Comparison of ENCODE assay signal across 11 cellular contexts in the genomic region with DNA sequence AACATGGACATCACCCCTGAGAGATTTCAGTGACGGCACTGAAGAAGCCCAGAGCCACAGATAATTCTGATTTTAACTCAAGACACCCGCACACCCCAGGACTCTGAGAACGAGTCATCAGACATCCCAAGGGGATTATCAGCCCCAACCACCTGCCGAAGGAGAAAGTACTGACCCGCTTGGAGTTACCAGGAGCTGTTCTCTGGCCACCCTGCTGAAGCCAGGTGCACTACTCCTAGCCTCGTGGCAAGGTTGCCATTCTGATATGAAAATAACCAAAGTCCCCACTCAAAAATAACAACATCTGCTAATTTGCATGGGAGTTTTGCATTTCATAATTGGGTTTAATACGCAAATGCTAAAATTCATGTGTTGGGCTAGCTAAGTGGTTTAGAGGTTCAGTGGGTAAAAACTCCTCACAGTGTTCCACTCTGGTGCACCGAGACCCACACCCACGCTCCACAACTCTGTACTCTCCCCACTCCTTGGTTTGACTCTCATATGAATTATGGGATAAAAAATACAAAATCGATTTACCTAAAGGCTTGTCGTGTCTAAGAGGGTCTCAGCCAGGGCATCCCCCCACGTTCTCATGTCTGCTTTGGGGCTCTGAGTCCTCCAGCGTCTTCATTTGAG.
DNase-seq lines count a peak whose midpoint lies in the region; ATAC-seq, FAIRE-seq and TF ChIP-seq lines count a peak whose summit lies in the region.
"Had no signal": no experiment of that assay in that cellular context is flagged by ENCODE, and none has a peak within 500 bp of the region (broad histone marks: within the 10 kb centered on the region; RNA-seq: fewer than 3 reads in every experiment).

No MANE protein-coding gene starts in this region.

- H3K4me3 Mint-ChIP-seq in brain: no peak overlapping the region
- H3K4me3 Mint-ChIP-seq: CD4-positive, CD25-positive, alpha-beta regulatory T cell had no signal

- H3K4me1 Mint-ChIP-seq in brain: peaks cover 16% of the 10 kb centered on the region

- no peak for FAIRE-seq in GM12891 (lab: Jason Lieb, UNC)

- peaks cover 23% of the 10 kb centered on the region for H3K36me3 Mint-ChIP-seq in brain

- H3K27ac Mint-ChIP-seq in brain: peak overlapping the region in 3 of 5 experiments; percentile 21 to 49 (median 43)

- H3K9me3 Mint-ChIP-seq in brain: no peaks in the 10 kb centered on the region
- H3K9me3 Mint-ChIP-seq: CD4-positive, CD25-positive, alpha-beta regulatory T cell had no signal

- no peak for DNase-seq in GM12891 (ENCODE audit: insufficient read length, low spot score)
- no peak for DNase-seq in Ammon's horn (ENCODE audit: low spot score)
- no peak for DNase-seq in NCI-H146 (lab: John Stamatoyannopoulos, UW)
- no peak for DNase-seq in midbrain (lab: John Stamatoyannopoulos, UW)
- no peak for DNase-seq in NCI-H446 treated with DMSO at 0.1 percent for 48 hours (lab: John Stamatoyannopoulos, UW)
- DNase-seq: CD4-positive, CD25-positive, alpha-beta regulatory T cell; T-helper 2 cell; testis had no signal

- ATAC-seq in GM19324 (IDR thresholded peaks at IDR 0.05; ENCODE audit: low FRiP score, unreplicated experiment) (peak; percentile 44), HG02981 (IDR thresholded peaks at IDR 0.05; ENCODE audit: unreplicated experiment) (peak; percentile 35)

- peak; percentile 74 for TF ChIP-seq POLR2A in GM12891 (IDR thresholded peaks at IDR 0.05; ENCODE audit: low read depth, low read length)

- H3K27me3 Mint-ChIP-seq in brain: peaks cover 6% of the 10 kb centered on the region
- H3K27me3 Mint-ChIP-seq: CD4-positive, CD25-positive, alpha-beta regulatory T cell had no signal

- TF ChIP-seq CTCF in brain (conservative IDR thresholded peaks at IDR 0.05): no peak

TF ChIP-seq in GM12891, 5 proteins besides CTCF, POLR2A, EP300 and RAD21:
- TF ChIP-seq POLR2AphosphoS5 (IDR thresholded peaks at IDR 0.05; ENCODE audit: low read depth, low read length) (peak; percentile 79), TAF1 (IDR thresholded peaks at IDR 0.05; ENCODE audit: low read depth, low read length) (peak; percentile 73; the same call in 1 of the 2 replicates), PAX5 (IDR thresholded peaks at IDR 0.05; ENCODE audit: insufficient read depth, low read length, severe bottlenecking) (peak; percentile 70), SPI1 (IDR thresholded peaks at IDR 0.05; ENCODE audit: low read depth, low read length) (no peak), POU2F2 (IDR thresholded peaks at IDR 0.05; ENCODE audit: low read depth, low read length) (peak; percentile 87)
